Comparison of ENCODE assay signal across 23 cellular contexts in genomic region chr1:35530946-35531345, GRCh38. TPM values are rescaled to one million over a fixed set of nuclear protein-coding genes. Genes with fewer than 3 reads are reported as not detected.
"Had no signal": no experiment of that assay in that cellular context is flagged by ENCODE, and none has a peak within 500 bp of the region (broad histone marks: within the 10 kb centered on the region; RNA-seq: fewer than 3 reads in every experiment).

No MANE protein-coding gene starts in this region.

- H3K4me3 ChIP-seq: colonic mucosa, lower lobe of right lung, prostate gland, stomach had no signal

- H3K4me3 Mint-ChIP-seq: memory B cell, naive B cell, nephron had no signal

- H3K27ac ChIP-seq: colonic mucosa, lower lobe of right lung, parathyroid adenoma, prostate gland, stomach had no signal

- H3K9me3 ChIP-seq: colonic mucosa, lower lobe of right lung, prostate gland had no signal

- H3K4me1 ChIP-seq: colonic mucosa, parathyroid adenoma, prostate gland had no signal

- H3K27ac Mint-ChIP-seq: memory B cell, nephron had no signal

- ATAC-seq: left lobe of liver, lower lobe of right lung, sciatic nerve had no signal

- H3K27me3 ChIP-seq: colonic mucosa, stomach had no signal

- FAIRE-seq: endothelial cell of umbilical vein, islet of Langerhans had no signal

- H3K36me3 ChIP-seq: colonic mucosa, prostate gland had no signal

- DNase-seq: colonic mucosa; dermis blood vessel endothelial cell; foreskin melanocyte; head of caudate nucleus; hypothalamus; kidney glomerular epithelial cell; lower lobe of right lung; midbrain; naive B cell; occipital lobe; stimulated activated naive CD4-positive, alpha-beta T cell; stomach; substantia nigra; trophoblast cell had no signal

- H3K27me3 Mint-ChIP-seq: memory B cell, naive B cell had no signal

RNA-seq across cellular contexts. Expression of gene TFAP2E, which starts 42.2 kb away (rescaled TPM):
- total RNA-seq: endothelial cell of umbilical vein, urinary bladder had no signal
